22 cellular contexts compared by ENCODE assay signal in genomic region chr11:69944146-69944795, GRCh38.
DNase-seq lines count a peak whose midpoint lies in the region; ATAC-seq, FAIRE-seq and TF ChIP-seq lines count a peak whose summit lies in the region.
"Had no signal": no experiment of that assay in that cellular context is flagged by ENCODE, and none has a peak within 500 bp of the region (broad histone marks: within the 10 kb centered on the region; RNA-seq: fewer than 3 reads in every experiment).

No MANE protein-coding gene starts in this region.

- H3K9me3 Mint-ChIP-seq in activated CD8-positive, alpha-beta memory T cell treated with anti-CD3 and anti-CD28 coated beads, Interleukin-2, amount 10 ng/mL, durations not matched to agents 7 days and 5 days (ENCODE audit: low read depth): no peaks in the 10 kb centered on the region
- no peaks in the 10 kb centered on the region for H3K9me3 Mint-ChIP-seq in natural killer cell

- BruUV-seq in IMR-90 (replicated peaks; lab: Mats Ljungman, UMichigan): no TSS peak

- ATAC-seq in IMR-90 (ENCODE audit: low read depth): no peak
- ATAC-seq in gastrocnemius medialis: no peak
- no peak for ATAC-seq in activated CD8-positive, alpha-beta memory T cell treated with anti-CD3 and anti-CD28 coated beads, Interleukin-2, amount 10 ng/mL, durations not matched to agents 7 days and 5 days
- ATAC-seq in natural killer cell: no peak

- H3K14ac ChIP-seq in IMR-90 (replicated peaks; ENCODE audit: low read depth, low read length): no peak overlapping the region

- H2AK9ac ChIP-seq in IMR-90 (replicated peaks; ENCODE audit: low read depth, low read length, poor library complexity): no peak overlapping the region

- 89% methylated on average over 3 of the region's 10 CpGs; no CpG with 5 or more reads in 1 of the 2 experiments for WGBS in IMR-90 (ENCODE audit: extremely low coverage in 2 of 2, insufficient read length in 1 of 2), 2 experiments

- H3K9me1 ChIP-seq in IMR-90 (ENCODE audit: insufficient read depth, low read length): peaks cover 25% of the 10 kb centered on the region

- H3K9me3 ChIP-seq in BLaER1 treated with 17β-estradiol and CSF1 and Interleukin-3, amounts not matched to agents 10 nM and 100 nM (replicated peaks in 1 of 11): no peaks in the 10 kb centered on the region
- H3K9me3 ChIP-seq in IMR-90 (ENCODE audit: control insufficient read depth, insufficient read depth, low read length) (no peaks in the 10 kb centered on the region), kidney (ENCODE audit: control insufficient read depth in 1 of 2, low read length in 2 of 2) (no peaks in the 10 kb centered on the region), gastrocnemius medialis (no peaks in the 10 kb centered on the region)
- H3K9me3 ChIP-seq: HAP-1, Peyer's patch had no signal

- H3K4me3 ChIP-seq in BLaER1 treated with 17β-estradiol and CSF1 and Interleukin-3, amounts not matched to agents 10 nM and 100 nM: no peak overlapping the region
- no peak overlapping the region for H3K4me3 ChIP-seq in IMR-90 (ENCODE audit: insufficient read depth, low read depth, low read length)
- H3K4me3 ChIP-seq in kidney (ENCODE audit: low read length in 2 of 2): no peak overlapping the region
- no peak overlapping the region for H3K4me3 ChIP-seq in gastrocnemius medialis
- H3K4me3 ChIP-seq: GM23248, HAP-1, Peyer's patch had no signal

- in situ Hi-C loops in IMR-90 (cut with MboI; ENCODE audit: low sequenced_read_pairs): no loop called here
- in situ Hi-C loops in gastrocnemius medialis (cut with MboI; ENCODE audit: low sequenced_read_pairs in 4 of 4): no loop called here

- H3K4me3 Mint-ChIP-seq in activated CD8-positive, alpha-beta memory T cell treated with anti-CD3 and anti-CD28 coated beads, Interleukin-2, amount 10 ng/mL, durations not matched to agents 7 days and 5 days: no peak overlapping the region
- no peak overlapping the region for H3K4me3 Mint-ChIP-seq in natural killer cell

- no peak overlapping the region for H3K56ac ChIP-seq in IMR-90 (ENCODE audit: extremely low read depth, insufficient read depth, low read length)

- no peak for TF ChIP-seq CTCF in IMR-90 (conservative IDR thresholded peaks at IDR 0.05; ENCODE audit: low read depth, low read length)
- TF ChIP-seq CTCF in kidney (IDR thresholded peaks at IDR 0.05; ENCODE audit: borderline replicate concordance, extremely low read depth, insufficient read depth): no peak
- TF ChIP-seq CTCF in gastrocnemius medialis (IDR thresholded peaks at IDR 0.05 in 4 of 5, conservative IDR thresholded peaks at IDR 0.05 in 1 of 5): no peak
- no peak for TF ChIP-seq CTCF in natural killer cell (IDR thresholded peaks at IDR 0.05)

- H2BK120ac ChIP-seq in IMR-90 (ENCODE audit: low read depth, low read length): peak overlapping the region; percentile 13; the same call in 1 of the 2 replicates

- peak overlapping the region in 7 of 11 experiments; percentile 45 to 68 (median 60); a peak in 12 of 22 replicates for H3K4me2 ChIP-seq in BLaER1 treated with 17β-estradiol and CSF1 and Interleukin-3, amounts not matched to agents 10 nM and 100 nM
- H3K4me2 ChIP-seq in IMR-90 (ENCODE audit: low read depth, low read length): no peak overlapping the region

- H2AK5ac ChIP-seq in IMR-90 (ENCODE audit: low read depth, low read length): no peak overlapping the region

- 0 out of 4 replicates have a peak, but pooled peaks cover 0 to 4% of the 10 kb centered on the region in 2 experiments for H3K79me1 ChIP-seq in IMR-90 (ENCODE audit: low read depth in 1 of 2, low read length in 2 of 2)

- H3K36me3 Mint-ChIP-seq in activated CD8-positive, alpha-beta memory T cell treated with anti-CD3 and anti-CD28 coated beads, Interleukin-2, amount 10 ng/mL, durations not matched to agents 7 days and 5 days: no peaks in the 10 kb centered on the region
- H3K36me3 Mint-ChIP-seq in natural killer cell: no peaks in the 10 kb centered on the region

- H2BK5ac ChIP-seq in IMR-90 (ENCODE audit: low read depth, low read length, poor library complexity, severe bottlenecking): no peak overlapping the region

- H3K4ac ChIP-seq in IMR-90 (ENCODE audit: low read depth, low read length): peak overlapping the region; percentile 29; the same call in 1 of the 2 replicates

- no peak overlapping the region for H2BK15ac ChIP-seq in IMR-90 (ENCODE audit: low read depth, low read length)

- H3K4me1 ChIP-seq in BLaER1 treated with 17β-estradiol and CSF1 and Interleukin-3, amounts not matched to agents 10 nM and 100 nM: peaks cover 0 to 50% (median 26%) of the 10 kb centered on the region in 10 experiments; a peak in 16 of 20 replicates
- peaks cover 21% of the 10 kb centered on the region for H3K4me1 ChIP-seq in IMR-90 (ENCODE audit: control insufficient read depth, insufficient read depth, low read length)
- H3K4me1 ChIP-seq in kidney (ENCODE audit: control insufficient read depth in 1 of 2, insufficient read depth in 1 of 2, low read depth in 1 of 2, low read length in 2 of 2): peaks cover 3 to 4% of the 10 kb centered on the region in 2 donors
- H3K4me1 ChIP-seq in gastrocnemius medialis: no peaks in the 10 kb centered on the region
- H3K4me1 ChIP-seq: HAP-1 had no signal

- H3K27me3 Mint-ChIP-seq in activated CD8-positive, alpha-beta memory T cell treated with anti-CD3 and anti-CD28 coated beads, Interleukin-2, amount 10 ng/mL, durations not matched to agents 7 days and 5 days: no peaks in the 10 kb centered on the region
- H3K27me3 Mint-ChIP-seq in natural killer cell (ENCODE audit: low read depth in 2 of 2): peaks cover 2 to 3% of the 10 kb centered on the region in 2 donors

- no peak overlapping the region for H4K8ac ChIP-seq in IMR-90 (ENCODE audit: low read depth in 2 of 2, low read length in 2 of 2)

- dilution Hi-C loops in IMR-90 (cut with HindIII; ENCODE audit: low sequenced_read_pairs, unreplicated experiment): no loop called here

- no peak overlapping the region for H4K5ac ChIP-seq in IMR-90 (ENCODE audit: low read depth, low read length)

- H3K18ac ChIP-seq in IMR-90 (ENCODE audit: low read depth, low read length): no peak overlapping the region

- intact Hi-C loops in IMR-90 (cut with micrococcal nuclease): no loop called here
- intact Hi-C loops in kidney (cut with DNase I): no loop called here
- intact Hi-C loops in gastrocnemius medialis (cut with DNase I; ENCODE audit: low total_unique reads): no loop called here
- intact Hi-C loops in natural killer cell (cut with micrococcal nuclease): no loop called here

- CTCF ChIA-PET in IMR-90 (lab: Yijun Ruan, JAX): no interaction called here
- CTCF ChIA-PET in activated CD8-positive, alpha-beta memory T cell treated with anti-CD3 and anti-CD28 coated beads, Interleukin-2, amount 10 ng/mL, durations not matched to agents 7 days and 5 days (lab: Charles Lee): no interaction called here

- H4K91ac ChIP-seq in IMR-90 (ENCODE audit: insufficient read depth, low read depth, low read length): no peak overlapping the region

- no peak overlapping the region for H3K27ac ChIP-seq in BLaER1 treated with 17β-estradiol and CSF1 and Interleukin-3, amounts not matched to agents 10 nM and 100 nM
- H3K27ac ChIP-seq in IMR-90 (ENCODE audit: insufficient read depth, low read length): no peak overlapping the region
- H3K27ac ChIP-seq in kidney (ENCODE audit: low read depth in 2 of 2, low read length in 2 of 2): no peak overlapping the region
- peak overlapping the region in 3 of 4 donors; percentile 41 to 58 (median 54) for H3K27ac ChIP-seq in gastrocnemius medialis
- H3K27ac ChIP-seq: C4-2B, GM23248, Peyer's patch had no signal

- H3K9ac ChIP-seq in BLaER1 treated with 17β-estradiol and CSF1 and Interleukin-3, amounts not matched to agents 10 nM and 100 nM: no peak overlapping the region
- no peak overlapping the region for H3K9ac ChIP-seq in IMR-90 (ENCODE audit: low read depth, low read length)
- no peak overlapping the region for H3K9ac ChIP-seq in kidney (ENCODE audit: low read length in 2 of 2)
- H3K9ac ChIP-seq: GM23248 had no signal

- no peak overlapping the region for H3K23ac ChIP-seq in IMR-90 (ENCODE audit: low read depth, low read length)

- DNase-seq in IMR-90 (no peak), kidney (peak; percentile 52), gastrocnemius medialis (no peak), NK-92 (lab: John Stamatoyannopoulos, UW; ENCODE audit: unreplicated experiment) (no peak), natural killer cell (no peak), occipital lobe (lab: John Stamatoyannopoulos, UW) (no peak)
- no peak for DNase-seq in activated CD8-positive, alpha-beta memory T cell treated with anti-CD3 and anti-CD28 coated beads, Interleukin-2, amount 10 ng/mL, durations not matched to agents 7 days and 5 days
- DNase-seq: GM23248, NCI-H1105, NCI-H2029 treated with DMSO at 0.1 percent for 48 hours, NCI-H2171, NCI-H345, NCI-H524, NCI-H774, SHP77 had no signal

- H3K4me1 Mint-ChIP-seq in activated CD8-positive, alpha-beta memory T cell treated with anti-CD3 and anti-CD28 coated beads, Interleukin-2, amount 10 ng/mL, durations not matched to agents 7 days and 5 days: no peaks in the 10 kb centered on the region
- no peaks in the 10 kb centered on the region for H3K4me1 Mint-ChIP-seq in natural killer cell

- H3K27me3 ChIP-seq in BLaER1 treated with 17β-estradiol and CSF1 and Interleukin-3, amounts not matched to agents 10 nM and 100 nM: no peaks in the 10 kb centered on the region
- no peaks in the 10 kb centered on the region for H3K27me3 ChIP-seq in IMR-90 (ENCODE audit: control insufficient read depth, insufficient read depth, low read length)
- H3K27me3 ChIP-seq in gastrocnemius medialis: peaks cover 7 to 13% (median 9%) of the 10 kb centered on the region in 3 donors
- H3K27me3 ChIP-seq: Peyer's patch had no signal

- TF ChIP-seq POLR2A in IMR-90 (IDR thresholded peaks at IDR 0.05; ENCODE audit: low read depth, low read length): no peak
- no peak for TF ChIP-seq POLR2A in gastrocnemius medialis (IDR thresholded peaks at IDR 0.05)

- no peak overlapping the region for H2BK20ac ChIP-seq in IMR-90 (ENCODE audit: low read depth, low read length)

- H3K27ac Mint-ChIP-seq in activated CD8-positive, alpha-beta memory T cell treated with anti-CD3 and anti-CD28 coated beads, Interleukin-2, amount 10 ng/mL, durations not matched to agents 7 days and 5 days: no peak overlapping the region
- H3K27ac Mint-ChIP-seq in natural killer cell: no peak overlapping the region

- no peak for TF ChIP-seq RAD21 in IMR-90 (IDR thresholded peaks at IDR 0.05; ENCODE audit: low read length)

- FAIRE-seq in kidney (lab: Jason Lieb, UNC): no peak
- FAIRE-seq: G401.6, GM12892, HTR-8/SVneo had no signal

- H4K20me1 ChIP-seq in BLaER1 treated with 17β-estradiol and CSF1 and Interleukin-3, amounts not matched to agents 10 nM and 100 nM: no peaks in the 10 kb centered on the region
- H4K20me1 ChIP-seq in IMR-90 (ENCODE audit: insufficient read depth, low read length): no peaks in the 10 kb centered on the region

- H2AFZ ChIP-seq in IMR-90 (replicated peaks; ENCODE audit: low read length, poor library complexity): no peak overlapping the region
- H2AFZ ChIP-seq: GM23248 had no signal

- POLR2A ChIA-PET in IMR-90 (lab: Charles Lee; ENCODE audit: unreplicated experiment): interaction anchor here (0.6 kb wide), 1 partner anchor 19 kb away, joined by 3 read pairs; no protein-coding TSS in a partner anchor

- H3K36me3 ChIP-seq in BLaER1 treated with 17β-estradiol and CSF1 and Interleukin-3, amounts not matched to agents 10 nM and 100 nM: no peaks in the 10 kb centered on the region
- H3K36me3 ChIP-seq in IMR-90 (ENCODE audit: control insufficient read depth, insufficient read depth, low read length) (no peaks in the 10 kb centered on the region), kidney (ENCODE audit: control insufficient read depth in 1 of 2, insufficient read depth in 2 of 2, low read length in 2 of 2) (no peaks in the 10 kb centered on the region), gastrocnemius medialis (no peaks in the 10 kb centered on the region)
- H3K36me3 ChIP-seq: HAP-1, Peyer's patch had no signal

Comparison
In these comparisons a context has a peak if more than half of its experiments do, and no peak if none do; other contexts are left out.
1. H3K27ac ChIP-seq: peak in gastrocnemius medialis (3 of 4); none in BLaER1 treated with 17β-estradiol and CSF1 and Interleukin-3, amounts not matched to agents 10 nM and 100 nM (0 of 11), IMR-90 (single experiment) and kidney (0 of 2).